8 cellular contexts compared by ENCODE assay signal in the genomic region with DNA sequence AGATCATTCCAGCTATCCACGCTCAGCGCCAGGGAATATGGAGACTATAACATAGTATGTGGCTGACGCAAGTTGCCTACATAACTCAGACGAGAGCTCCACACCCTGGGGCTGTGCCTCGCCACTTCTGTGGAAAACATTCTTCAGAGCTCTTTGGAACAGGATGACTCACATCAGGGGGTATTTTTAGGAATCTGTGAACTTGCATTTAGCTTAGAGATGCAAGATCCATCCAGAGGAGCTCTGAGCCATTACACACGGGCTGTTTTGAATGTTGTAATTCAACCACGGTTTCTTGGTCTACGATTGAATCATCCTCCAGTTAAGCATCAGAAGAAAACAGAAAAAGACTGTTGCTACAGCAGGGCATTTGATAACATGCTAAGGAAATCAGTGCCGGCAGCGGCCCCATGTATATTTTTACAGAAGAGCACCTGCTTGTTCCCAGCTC.
DNase-seq lines count a peak whose midpoint lies in the region; ATAC-seq and TF ChIP-seq lines count a peak whose summit lies in the region.

No MANE protein-coding gene starts in this region.

- H3K9ac ChIP-seq in smooth muscle cell (ENCODE audit: low read depth) = peak overlapping the region; percentile 69

- no peak overlapping the region for H3K27ac Mint-ChIP-seq in nephron progenitor cell

- H3K9me3 Mint-ChIP-seq in nephron progenitor cell = no peaks in the 10 kb centered on the region

- peak; percentile 78 for DNase-seq in HS-27A (ENCODE audit: low read depth)
- DNase-seq in activated T-cell treated with anti-CD3 and anti-CD28 coated beads for 4 hours = peak; percentile 5
- DNase-seq in head of caudate nucleus = peak; percentile 11 to 90 (median 66)
- peak; percentile 30 for DNase-seq in smooth muscle cell (lab: John Stamatoyannopoulos, UW; ENCODE audit: unreplicated experiment)
- no peak for DNase-seq in NCI-H524 (lab: John Stamatoyannopoulos, UW)
- DNase-seq in nephron progenitor cell = no peak
- DNase-seq in effector memory CD4-positive, alpha-beta T cell = no peak

- no peak overlapping the region for H3K4me3 Mint-ChIP-seq in nephron progenitor cell

- TF ChIP-seq CTCF in smooth muscle cell (IDR thresholded peaks at IDR 0.05; ENCODE audit: borderline replicate concordance, insufficient read depth, poor library complexity, severe bottlenecking) (no peak), nephron progenitor cell (IDR thresholded peaks at IDR 0.05) (no peak)

- peaks cover 20% of the 10 kb centered on the region for H3F3A ChIP-seq in smooth muscle cell (ENCODE audit: low read depth)

- no peaks in the 10 kb centered on the region for H3K27me3 ChIP-seq in smooth muscle cell (ENCODE audit: low read depth)
- H3K27me3 ChIP-seq in effector memory CD4-positive, alpha-beta T cell (replicated peaks; ENCODE audit: control insufficient read depth, insufficient read depth, low read length, poor library complexity, severe bottlenecking) = no peaks in the 10 kb centered on the region

- no peak for ATAC-seq in HG03457 (IDR thresholded peaks at IDR 0.05; ENCODE audit: unreplicated experiment)

- intact Hi-C loops in head of caudate nucleus (cut with DNase I) = no loop called here

- no peaks in the 10 kb centered on the region for H3K36me3 Mint-ChIP-seq in nephron progenitor cell (ENCODE audit: low read depth)

- H3K4me1 Mint-ChIP-seq in nephron progenitor cell = peaks cover 27% of the 10 kb centered on the region

- no peaks in the 10 kb centered on the region for H3K27me3 Mint-ChIP-seq in nephron progenitor cell (ENCODE audit: low read depth, poor library complexity)

- no peaks in the 10 kb centered on the region for H4K20me1 ChIP-seq in smooth muscle cell (ENCODE audit: low read depth)

- H3K36me3 ChIP-seq in smooth muscle cell (ENCODE audit: low read depth) = no peaks in the 10 kb centered on the region
- H3K36me3 ChIP-seq in effector memory CD4-positive, alpha-beta T cell (ENCODE audit: control insufficient read depth, insufficient read depth, low read length) = no peaks in the 10 kb centered on the region

- H3K4me2 ChIP-seq in smooth muscle cell = peak overlapping the region; percentile 62

- WGBS in smooth muscle cell (ENCODE audit: low lambda C conversion rate) = 2% methylated on average over 10 of the region's 10 CpGs

- peak overlapping the region; percentile 94 for H3K27ac ChIP-seq in smooth muscle cell (ENCODE audit: low read depth)
- no peak overlapping the region for H3K27ac ChIP-seq in effector memory CD4-positive, alpha-beta T cell (ENCODE audit: insufficient read depth, low read length, poor library complexity, severe bottlenecking)

- H3K9me3 ChIP-seq in smooth muscle cell (replicated peaks; ENCODE audit: low read depth) = no peaks in the 10 kb centered on the region
- H3K9me3 ChIP-seq in effector memory CD4-positive, alpha-beta T cell (ENCODE audit: control insufficient read depth, low read length) = no peaks in the 10 kb centered on the region

- H3K79me2 ChIP-seq in smooth muscle cell (ENCODE audit: low read depth) = no peaks in the 10 kb centered on the region

- no peaks in the 10 kb centered on the region for H3K4me1 ChIP-seq in smooth muscle cell (ENCODE audit: low read depth)
- H3K4me1 ChIP-seq in effector memory CD4-positive, alpha-beta T cell (ENCODE audit: control insufficient read depth, insufficient read depth, low read length, poor library complexity, severe bottlenecking) = no peaks in the 10 kb centered on the region

- H3K4me3 ChIP-seq in smooth muscle cell = no peak overlapping the region
- no peak overlapping the region for H3K4me3 ChIP-seq in effector memory CD4-positive, alpha-beta T cell (ENCODE audit: insufficient read depth, low read depth, low read length, poor library complexity, severe bottlenecking)

- H2AFZ ChIP-seq in smooth muscle cell (ENCODE audit: low read depth) = no peak overlapping the region

Comparison
In these comparisons a context has a peak if more than half of its experiments do, and no peak if none do; other contexts are left out.
1. DNase-seq: peak in HS-27A (single experiment), activated T-cell treated with anti-CD3 and anti-CD28 coated beads for 4 hours (single experiment), head of caudate nucleus (42 of 42) and smooth muscle cell (single experiment); none in NCI-H524 (0 of 2), nephron progenitor cell (single experiment) and effector memory CD4-positive, alpha-beta T cell (0 of 3).